15 cellular contexts compared by ENCODE assay signal in genomic region chr19:11384778-11385129, GRCh38. TPM values are rescaled to one million over a fixed set of nuclear protein-coding genes. Genes with fewer than 3 reads are reported as not detected.
DNase-seq lines count a peak whose midpoint lies in the region; ATAC-seq and TF ChIP-seq lines count a peak whose summit lies in the region.
"Had no signal": no experiment of that assay in that cellular context is flagged by ENCODE, and none has a peak within 500 bp of the region (broad histone marks: within the 10 kb centered on the region; RNA-seq: fewer than 3 reads in every experiment).

No MANE protein-coding gene starts in this region.

- intact Hi-C loops in PC-9 (cut with micrococcal nuclease; ENCODE audit: unreplicated experiment): loop anchor here (5.0 kb wide), 1 partner anchor 93 kb away; no protein-coding TSS in a partner anchor

- H2AFZ ChIP-seq in PC-9 (no peak overlapping the region), hepatocyte (no peak overlapping the region)

- peak overlapping the region; percentile 4 to 64 for H3K4me3 Mint-ChIP-seq in stimulated activated naive B cell treated with anti-CD40 and anti-IgM and Interleukin-4, amounts not matched to agents 10 μg/mL and 1 μg/mL and 100 μg/mL, for 72 hours
- H3K4me3 Mint-ChIP-seq: natural killer cell had no signal

- H3K27ac ChIP-seq in PC-9: no peak overlapping the region
- no peak overlapping the region for H3K27ac ChIP-seq in hepatocyte
- H3K27ac ChIP-seq: psoas muscle, suprapubic skin had no signal

- peak overlapping the region; percentile 72; the same call in 1 of the 2 replicates for H3K9ac ChIP-seq in ES-I3 (ENCODE audit: low read depth, low read length)

- no TSS peak for BruUV-seq in PC-9 (replicated peaks; lab: Mats Ljungman, UMichigan)

- H3F3A ChIP-seq in PC-9 (ENCODE audit: insufficient read depth, low read depth): peaks cover 19% of the 10 kb centered on the region; the same call in 1 of the 2 replicates

- H3K27me3 Mint-ChIP-seq in stimulated activated naive B cell treated with anti-CD40 and anti-IgM and Interleukin-4, amounts not matched to agents 10 μg/mL and 1 μg/mL and 100 μg/mL, for 72 hours: peaks cover 5 to 9% of the 10 kb centered on the region in 2 donors

- DNase-seq in PC-9: no peak
- DNase-seq in hepatocyte (ENCODE audit: low spot score): no peak
- DNase-seq in stimulated activated naive B cell treated with anti-CD40 and anti-IgM and Interleukin-4, amounts not matched to agents 10 μg/mL and 1 μg/mL and 100 μg/mL, for 72 hours: no peak
- DNase-seq in effector CD4-positive, alpha-beta T cell: no peak
- no peak for DNase-seq in foreskin fibroblast
- no peak for DNase-seq in OCI-M2 (lab: John Stamatoyannopoulos, UW; ENCODE audit: unreplicated experiment)
- DNase-seq: activated CD4-positive, alpha-beta T cell treated with anti-CD3 and anti-CD28 coated beads, Interleukin-2, amount 50 U/mL, for 1 hour; activated CD8-positive, alpha-beta memory T cell treated with anti-CD3 and anti-CD28 coated beads, Interleukin-2, amount 50 U/mL, for 4 hours; DND-41; natural killer cell; stimulated activated CD4-positive, alpha-beta T cell treated with anti-CD3 and anti-CD28 coated beads, Interleukin-1b, Interleukin-23, amount 100 ng/mL, for 48 hours had no signal

- H3K4me1 ChIP-seq in ES-I3 (ENCODE audit: insufficient read depth, low read length) (no peaks in the 10 kb centered on the region), PC-9 (replicated peaks; ENCODE audit: insufficient read depth) (peaks cover 28% of the 10 kb centered on the region), hepatocyte (ENCODE audit: insufficient read depth) (peaks cover 11% of the 10 kb centered on the region)

- peaks cover 0 to 4% of the 10 kb centered on the region in 2 donors for H3K36me3 Mint-ChIP-seq in stimulated activated naive B cell treated with anti-CD40 and anti-IgM and Interleukin-4, amounts not matched to agents 10 μg/mL and 1 μg/mL and 100 μg/mL, for 72 hours
- H3K36me3 Mint-ChIP-seq: natural killer cell had no signal

- ATAC-seq in stimulated activated naive B cell treated with anti-CD40 and anti-IgM and Interleukin-4, amounts not matched to agents 10 μg/mL and 1 μg/mL and 100 μg/mL, for 72 hours (replicated peaks): no peak
- ATAC-seq: natural killer cell, psoas muscle had no signal

- H3K9me3 Mint-ChIP-seq in stimulated activated naive B cell treated with anti-CD40 and anti-IgM and Interleukin-4, amounts not matched to agents 10 μg/mL and 1 μg/mL and 100 μg/mL, for 72 hours: no peaks in the 10 kb centered on the region
- H3K9me3 Mint-ChIP-seq: activated T-helper 2 cell treated with anti-CD3 and anti-CD28 coated beads, Interferon-gamma antibody, Interleukin-2, Interleukin-4, amounts not matched to agents 10 μg/mL and 5 μg/mL and 100 μg/mL, durations not matched to agents 14 hours and 24 hours and 36 hours; natural killer cell had no signal

- H3K27me3 ChIP-seq in PC-9 (ENCODE audit: insufficient read depth, low read depth) (no peaks in the 10 kb centered on the region), hepatocyte (no peaks in the 10 kb centered on the region)

- H3K4me3 ChIP-seq in PC-9 (no peak overlapping the region), hepatocyte (no peak overlapping the region), foreskin fibroblast (ENCODE audit: low read depth in 1 of 2, low read length in 2 of 2) (no peak overlapping the region)

- POLR2A ChIA-PET in PC-9 (lab: Charles Lee; ENCODE audit: unreplicated experiment): interaction anchor here (0.6 kb wide), 1 partner anchor 88 kb away, joined by 5 read pairs; no protein-coding TSS in a partner anchor

- H3K4me2 ChIP-seq in PC-9 (peak overlapping the region; percentile 87), hepatocyte (peak overlapping the region; percentile 82)

- H3K36me3 ChIP-seq in ES-I3 (ENCODE audit: insufficient read depth, low read length): no peaks in the 10 kb centered on the region
- H3K36me3 ChIP-seq in PC-9 (ENCODE audit: low read depth): no peaks in the 10 kb centered on the region
- no peaks in the 10 kb centered on the region for H3K36me3 ChIP-seq in hepatocyte (replicated peaks; ENCODE audit: insufficient read depth, low read depth)
- H3K36me3 ChIP-seq: suprapubic skin had no signal

- H3K79me2 ChIP-seq in PC-9 (ENCODE audit: low read depth): no peaks in the 10 kb centered on the region
- H3K79me2 ChIP-seq in hepatocyte: peaks cover 4% of the 10 kb centered on the region

- H3K9me3 ChIP-seq in ES-I3 (ENCODE audit: control insufficient read depth, insufficient read depth, low read length) (no peaks in the 10 kb centered on the region), PC-9 (ENCODE audit: insufficient read depth, low read depth) (no peaks in the 10 kb centered on the region), hepatocyte (ENCODE audit: low read depth) (no peaks in the 10 kb centered on the region)
- H3K9me3 ChIP-seq: psoas muscle, suprapubic skin had no signal

- H4K20me1 ChIP-seq in PC-9 (ENCODE audit: insufficient read depth) (no peaks in the 10 kb centered on the region), hepatocyte (ENCODE audit: insufficient read depth, poor library complexity, severe bottlenecking) (no peaks in the 10 kb centered on the region)

- CTCF ChIA-PET in PC-9 (lab: Charles Lee): interaction anchor here (0.6 to 1.2 kb wide), 2 partner anchors 119 to 171 kb away, joined by 3 to 7 read pairs; no protein-coding TSS in a partner anchor

- H3K9me2 ChIP-seq in PC-9 (ENCODE audit: insufficient read depth) (no peaks in the 10 kb centered on the region), hepatocyte (replicated peaks; ENCODE audit: insufficient read depth) (no peaks in the 10 kb centered on the region)

- H3K27ac Mint-ChIP-seq in stimulated activated naive B cell treated with anti-CD40 and anti-IgM and Interleukin-4, amounts not matched to agents 10 μg/mL and 1 μg/mL and 100 μg/mL, for 72 hours: peak overlapping the region; percentile 47
- H3K27ac Mint-ChIP-seq: activated T-helper 2 cell treated with anti-CD3 and anti-CD28 coated beads, Interferon-gamma antibody, Interleukin-2, Interleukin-4, amounts not matched to agents 10 μg/mL and 5 μg/mL and 100 μg/mL, durations not matched to agents 14 hours and 24 hours and 36 hours; natural killer cell had no signal

- no peak for TF ChIP-seq CTCF in PC-9 (conservative IDR thresholded peaks at IDR 0.05)
- no peak for TF ChIP-seq CTCF in hepatocyte (IDR thresholded peaks at IDR 0.05; ENCODE audit: poor library complexity)
- no peak for TF ChIP-seq CTCF in foreskin fibroblast (IDR thresholded peaks at IDR 0.05; ENCODE audit: low read depth, low read length)

- H3K4me1 Mint-ChIP-seq in stimulated activated naive B cell treated with anti-CD40 and anti-IgM and Interleukin-4, amounts not matched to agents 10 μg/mL and 1 μg/mL and 100 μg/mL, for 72 hours: peaks cover 24 to 47% of the 10 kb centered on the region in 2 donors

- WGBS in hepatocyte (ENCODE audit: low lambda C conversion rate, missing lambda C conversion rate): 80% methylated on average over 5 of the region's 5 CpGs

RNA-seq across cellular contexts. Expression of gene EPOR, which starts 0.6 kb away (rescaled TPM):
- total RNA-seq in PC-9 (2021): 7.3 and 10.0 TPM in 2 replicates
- total RNA-seq in hepatocyte: 16.6 and 20.9 TPM in 2 replicates
- 34.2 and 46.8 TPM in 2 replicates for polyA plus RNA-seq in hepatocyte

RNA-seq across cellular contexts. Expression of gene SWSAP1, which starts 10.3 kb away (rescaled TPM):
- total RNA-seq in PC-9 (2021): 4.6 and 4.8 TPM in 2 replicates
- 2.2 and 3.1 TPM in 2 replicates for total RNA-seq in hepatocyte
- 4.0 and 4.9 TPM in 2 replicates for polyA plus RNA-seq in hepatocyte

RNA-seq across cellular contexts. Expression of gene PLPPR2, which starts 29.5 kb away (rescaled TPM):
- total RNA-seq in PC-9 (2021) (25.2 and 30.4 TPM in 2 replicates), hepatocyte (10.9 and 25.9 TPM in 2 replicates)
- 41.7 and 47.0 TPM in 2 replicates for polyA plus RNA-seq in hepatocyte

RNA-seq across cellular contexts. Expression of gene RGL3, which starts 34.4 kb away (rescaled TPM):
- total RNA-seq in PC-9 (2021): 100 and 125 TPM in 2 replicates
- total RNA-seq in hepatocyte: 20.6 and 27.6 TPM in 2 replicates
- polyA plus RNA-seq in hepatocyte: 55.6 and 94.8 TPM in 2 replicates
- total RNA-seq: activated T-helper 2 cell treated with anti-CD3 and anti-CD28 coated beads, Interferon-gamma antibody, Interleukin-2, Interleukin-4, amounts not matched to agents 10 μg/mL and 5 μg/mL and 100 μg/mL, durations not matched to agents 14 hours and 24 hours and 36 hours had no signal

RNA-seq across cellular contexts. Expression of gene CCDC159, which starts 38.4 kb away (rescaled TPM):
- total RNA-seq in PC-9 (2021) (9.4 and 13.7 TPM in 2 replicates), hepatocyte (10.1 and 14.6 TPM in 2 replicates)
- 27.1 and 46.3 TPM in 2 replicates for polyA plus RNA-seq in hepatocyte
